Comparison of ENCODE assay signal across 8 cellular contexts in genomic region chr13:26050568-26051230, GRCh38. TPM values are rescaled to one million over a fixed set of nuclear protein-coding genes. Genes with fewer than 3 reads are reported as not detected.
DNase-seq lines count a peak whose midpoint lies in the region; ATAC-seq and TF ChIP-seq lines count a peak whose summit lies in the region.

No MANE protein-coding gene starts in this region.

- peak; percentile 9 for DNase-seq in activated CD4-positive, alpha-beta T cell treated with anti-CD3 and anti-CD28 coated beads for 48 hours
- no peak for DNase-seq in activated CD4-positive, alpha-beta T cell treated with anti-CD3 and anti-CD28 coated beads, Interleukin-2, amount 50 U/mL, for 4 hours
- peak; percentile 91 for DNase-seq in WERI-Rb-1
- DNase-seq in right cardiac atrium, result peak; percentile 31 to 70 (median 65)
- DNase-seq in stimulated activated CD8-positive, alpha-beta memory T cell treated with anti-CD3 and anti-CD28 coated beads, Interleukin-4, amount 100 ng/mL, for 48 hours, result peak; percentile 25
- no peak for DNase-seq in HuH-7.5 (ENCODE audit: low spot score)
- no peak for DNase-seq in effector CD8-positive, alpha-beta T cell (lab: John Stamatoyannopoulos, UW)

- H3K36me3 ChIP-seq in WERI-Rb-1, result no peaks in the 10 kb centered on the region

- no peaks in the 10 kb centered on the region for H3K4me1 ChIP-seq in right cardiac atrium (ENCODE audit: control insufficient read depth, insufficient read depth, low read length)

- WGBS in right cardiac atrium, result 3% methylated on average over 82 of the region's 82 CpGs

- TF ChIP-seq CTCF in WERI-Rb-1 (IDR thresholded peaks at IDR 0.05; ENCODE audit: low read depth, low read length), result peak; percentile 67

- H3K4me3 ChIP-seq in WERI-Rb-1 (ENCODE audit: low read depth, low read length) (peak overlapping the region; percentile 65), right cardiac atrium (ENCODE audit: low read length) (no peak overlapping the region)

- intact Hi-C loops in right cardiac atrium (cut with DNase I), result no loop called here

- H3K9me3 ChIP-seq in WERI-Rb-1 (ENCODE audit: severe bottlenecking), result no peaks in the 10 kb centered on the region
- no peaks in the 10 kb centered on the region for H3K9me3 ChIP-seq in right cardiac atrium (ENCODE audit: control insufficient read depth, low read length)

- ATAC-seq in right cardiac atrium, result peak; percentile 31 to 38
- ATAC-seq in activated CD4-positive, CD25-positive, alpha-beta regulatory T cell treated with anti-CD3 and anti-CD28 coated beads, Interleukin-2, amount 50 U/mL, for 24 hours, result no peak

- H3K27me3 ChIP-seq in WERI-Rb-1 (ENCODE audit: insufficient read depth, low read depth, severe bottlenecking), result peaks cover 24% of the 10 kb centered on the region
- H3K27me3 ChIP-seq in right cardiac atrium (ENCODE audit: control insufficient read depth, insufficient read depth), result no peaks in the 10 kb centered on the region

- H3K27ac ChIP-seq in WERI-Rb-1 (no peak overlapping the region), right cardiac atrium (ENCODE audit: low read length) (no peak overlapping the region)

RNA-seq across cellular contexts. Expression of gene SHISA2, which starts 1.1 kb away (rescaled TPM):
- under 1 TPM in 3 of 4 donors, not detected in 1; 0.12 to 0.34 (median 0.22) TPM for total RNA-seq in right cardiac atrium
- polyA plus RNA-seq in right cardiac atrium, result 0.07 TPM

Comparison
In these comparisons a context has a peak if more than half of its experiments do, and no peak if none do; other contexts are left out.
1. DNase-seq: peak in activated CD4-positive, alpha-beta T cell treated with anti-CD3 and anti-CD28 coated beads for 48 hours (single experiment), WERI-Rb-1 (single experiment), right cardiac atrium (3 of 3) and stimulated activated CD8-positive, alpha-beta memory T cell treated with anti-CD3 and anti-CD28 coated beads, Interleukin-4, amount 100 ng/mL, for 48 hours (single experiment); none in activated CD4-positive, alpha-beta T cell treated with anti-CD3 and anti-CD28 coated beads, Interleukin-2, amount 50 U/mL, for 4 hours (0 of 2), HuH-7.5 (single experiment) and effector CD8-positive, alpha-beta T cell (single experiment).
2. ATAC-seq: peak in right cardiac atrium (2 of 2); none in activated CD4-positive, CD25-positive, alpha-beta regulatory T cell treated with anti-CD3 and anti-CD28 coated beads, Interleukin-2, amount 50 U/mL, for 24 hours (0 of 2).